ENCODE assay signal across 8 cellular contexts in genomic region chr6:6546318-6547110, GRCh38. TPM values are rescaled to one million over a fixed set of nuclear protein-coding genes. Genes with fewer than 3 reads are reported as not detected.
DNase-seq lines count a peak whose midpoint lies in the region; ATAC-seq and TF ChIP-seq lines count a peak whose summit lies in the region.

No MANE protein-coding gene starts in this region.

- H3K4me3 Mint-ChIP-seq in effector memory CD8-positive, alpha-beta T cell, result peak overlapping the region; percentile 60 to 67

- WGBS in mesendoderm (ENCODE audit: extremely low coverage, insufficient coverage, low lambda C conversion rate), result no CpG with 5 or more reads among the region's 64 CpGs

- peak; percentile 34 for ATAC-seq in GM21367 (IDR thresholded peaks at IDR 0.05; ENCODE audit: unreplicated experiment)
- peak; percentile 57 for ATAC-seq in effector memory CD8-positive, alpha-beta T cell (replicated peaks)
- no peak for ATAC-seq in thoracic aorta (ENCODE audit: insufficient number of reproducible peaks, low FRiP score, low read depth)

- H3K4me1 Mint-ChIP-seq in effector memory CD8-positive, alpha-beta T cell (ENCODE audit: low read depth in 2 of 2), result peaks cover 3 to 7% of the 10 kb centered on the region in 2 donors

- DNase-seq in DMS53 (lab: John Stamatoyannopoulos, UW) (peak; percentile 82), HL-60 (ENCODE audit: low read depth in 1 of 2, low spot score in 1 of 2) (peak; percentile 33 to 64), mesendoderm (peak; percentile 64), thoracic aorta (ENCODE audit: low spot score) (no peak), NCI-H146 treated with DMSO at 0.1 percent for 48 hours (lab: John Stamatoyannopoulos, UW; ENCODE audit: unreplicated experiment) (no peak)
- DNase-seq in activated CD4-positive, alpha-beta T cell treated with anti-CD3 and anti-CD28 coated beads for 24 hours (ENCODE audit: low read depth in 2 of 2), result peak; percentile 9 to 15
- DNase-seq in effector memory CD8-positive, alpha-beta T cell, result peak in 2 of 3 experiments; percentile 1 to 5

- peak overlapping the region; percentile 74 for H3K4me2 ChIP-seq in mesendoderm (ENCODE audit: low read length)

- H3K4me3 ChIP-seq in HL-60 (replicated peaks; ENCODE audit: insufficient read depth, low read length) (peak overlapping the region; percentile 40), mesendoderm (ENCODE audit: low read length) (peak overlapping the region; percentile 15), thoracic aorta (peak overlapping the region; percentile 71)

- no peak overlapping the region for H4K8ac ChIP-seq in mesendoderm (ENCODE audit: low read depth, low read length)

- H3K79me2 ChIP-seq in mesendoderm (ENCODE audit: control insufficient read depth, insufficient read depth, low read length), result no peaks in the 10 kb centered on the region

- H3K9me3 Mint-ChIP-seq in effector memory CD8-positive, alpha-beta T cell, result no peaks in the 10 kb centered on the region

- H3K18ac ChIP-seq in mesendoderm (ENCODE audit: low read length), result peak overlapping the region; percentile 9

- H3K36me3 Mint-ChIP-seq in effector memory CD8-positive, alpha-beta T cell (ENCODE audit: insufficient read depth), result no peaks in the 10 kb centered on the region

- H2BK5ac ChIP-seq in mesendoderm (ENCODE audit: low read length), result no peak overlapping the region

- no peaks in the 10 kb centered on the region for H3K79me1 ChIP-seq in mesendoderm (ENCODE audit: low read length)

- no peaks in the 10 kb centered on the region for H3K9me3 ChIP-seq in thoracic aorta

- H3K27me3 ChIP-seq in HL-60 (ENCODE audit: insufficient read depth, poor library complexity, severe bottlenecking) (no peaks in the 10 kb centered on the region), mesendoderm (ENCODE audit: insufficient read depth, low read length, poor library complexity) (peaks cover 1% of the 10 kb centered on the region), thoracic aorta (replicated peaks; ENCODE audit: insufficient read depth) (no peaks in the 10 kb centered on the region)

- H3K4ac ChIP-seq in mesendoderm (ENCODE audit: low read depth, low read length), result no peak overlapping the region

- H4K5ac ChIP-seq in mesendoderm (ENCODE audit: low read length), result no peak overlapping the region

- H3K36me3 ChIP-seq in mesendoderm (ENCODE audit: control insufficient read depth, insufficient read depth, low read length), result no peaks in the 10 kb centered on the region
- H3K36me3 ChIP-seq in thoracic aorta, result no peaks in the 10 kb centered on the region

- no peak overlapping the region for H3K27ac Mint-ChIP-seq in effector memory CD8-positive, alpha-beta T cell

- peak overlapping the region; percentile 69 for H3K23ac ChIP-seq in mesendoderm (ENCODE audit: low read length)

- peak overlapping the region; percentile 6 for H3K27ac ChIP-seq in HL-60 (replicated peaks)
- no peak overlapping the region for H3K27ac ChIP-seq in mesendoderm (ENCODE audit: low read depth, low read length)
- H3K27ac ChIP-seq in thoracic aorta, result no peak overlapping the region

- no peaks in the 10 kb centered on the region for H3K4me1 ChIP-seq in mesendoderm (ENCODE audit: control insufficient read depth, low read depth, low read length)
- H3K4me1 ChIP-seq in thoracic aorta (ENCODE audit: control insufficient read depth in 1 of 2, low read depth in 2 of 2), result peaks cover 7 to 10% of the 10 kb centered on the region in 2 donors

- H2BK15ac ChIP-seq in mesendoderm (replicated peaks; ENCODE audit: low read depth), result no peak overlapping the region

- no peak for TF ChIP-seq CTCF in HL-60 (IDR thresholded peaks at IDR 0.05; ENCODE audit: insufficient read depth, low read length)
- no peak for TF ChIP-seq CTCF in thoracic aorta (IDR thresholded peaks at IDR 0.05)

- H2BK120ac ChIP-seq in mesendoderm (ENCODE audit: low read depth, low read length), result no peak overlapping the region

- H2AK5ac ChIP-seq in mesendoderm (ENCODE audit: low read length), result no peak overlapping the region

- peak overlapping the region; percentile 53 for H3K9ac ChIP-seq in mesendoderm (ENCODE audit: low read length)

- peak overlapping the region; percentile 76 for H3K56ac ChIP-seq in mesendoderm (ENCODE audit: low read length)

- peaks cover 69 to 76% of the 10 kb centered on the region in 2 donors for H3K27me3 Mint-ChIP-seq in effector memory CD8-positive, alpha-beta T cell

RNA-seq across cellular contexts. Expression of gene LY86, which starts 42.0 kb away (rescaled TPM):
- not detected for polyA plus RNA-seq in mesendoderm (2013, experiment 1 of 2)
- polyA plus RNA-seq in mesendoderm (2013, experiment 2 of 2), result not detected
- total RNA-seq in thoracic aorta, result 1 to 10 TPM; 4.5 to 6.5 TPM

Comparison
In these comparisons a context has a peak if more than half of its experiments do, and no peak if none do; other contexts are left out.
1. DNase-seq: peak in DMS53 (single experiment), HL-60 (2 of 2), activated CD4-positive, alpha-beta T cell treated with anti-CD3 and anti-CD28 coated beads for 24 hours (2 of 2), effector memory CD8-positive, alpha-beta T cell (2 of 3) and mesendoderm (single experiment); none in thoracic aorta (single experiment) and NCI-H146 treated with DMSO at 0.1 percent for 48 hours (single experiment).
2. H3K4me3 ChIP-seq: peak in every context shown above with its lines; median percentile 71 in thoracic aorta; 40 in HL-60; 15 in mesendoderm.